Comparison of ENCODE assay signal across 20 cellular contexts in the genomic region with DNA sequence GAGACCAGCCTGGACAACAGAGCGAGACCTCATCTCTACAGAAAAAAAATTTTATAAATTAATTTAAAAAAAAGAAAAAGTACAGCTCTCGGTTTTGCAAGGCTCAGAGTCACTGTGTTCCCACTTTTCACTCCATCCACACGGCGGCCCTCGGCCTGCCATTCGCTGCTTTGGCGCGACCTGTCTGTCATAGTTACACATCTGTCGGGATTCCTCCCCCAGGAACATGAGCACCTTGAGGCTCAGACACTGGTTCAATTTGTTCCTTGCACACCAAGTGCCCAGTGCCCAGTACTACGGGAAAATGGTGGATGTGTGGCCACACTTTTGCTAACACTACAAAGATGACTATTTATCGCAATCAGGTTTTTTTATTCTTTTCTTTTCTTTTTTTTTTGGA. TPM values are rescaled to one million over a fixed set of nuclear protein-coding genes. Genes with fewer than 3 reads are reported as not detected.
DNase-seq lines count a peak whose midpoint lies in the region; ATAC-seq, FAIRE-seq and TF ChIP-seq lines count a peak whose summit lies in the region.
"Had no signal": no experiment of that assay in that cellular context is flagged by ENCODE, and none has a peak within 500 bp of the region (broad histone marks: within the 10 kb centered on the region; RNA-seq: fewer than 3 reads in every experiment).

No MANE protein-coding gene starts in this region.

- no peaks in the 10 kb centered on the region for H3K27me3 Mint-ChIP-seq in neural crest cell (ENCODE audit: low read depth)
- H3K27me3 Mint-ChIP-seq in stimulated activated naive B cell treated with anti-CD40 and anti-IgM and Interleukin-4, amounts not matched to agents 10 μg/mL and 1 μg/mL and 100 μg/mL, for 72 hours, result no peaks in the 10 kb centered on the region
- no peaks in the 10 kb centered on the region for H3K27me3 Mint-ChIP-seq in activated naive CD4-positive, alpha-beta T cell treated with anti-CD3 and anti-CD28 coated beads for 36 hours (ENCODE audit: low read depth)
- H3K27me3 Mint-ChIP-seq: CD4-positive, alpha-beta T cell had no signal

- no peaks in the 10 kb centered on the region for H3K9me3 ChIP-seq in RWPE2 (ENCODE audit: severe bottlenecking)

- H3K4me1 ChIP-seq in RWPE2 (ENCODE audit: insufficient read depth, poor library complexity, severe bottlenecking), result no peaks in the 10 kb centered on the region

- H3K4me3 ChIP-seq in RWPE2 (ENCODE audit: severe bottlenecking), result no peak overlapping the region
- H3K4me3 ChIP-seq: SK-N-MC had no signal

- DNase-seq in GM12891 (ENCODE audit: insufficient read length, low spot score) (no peak), RWPE2 (ENCODE audit: low spot score) (peak; percentile 74), neural crest cell (ENCODE audit: low read depth, low spot score) (no peak)
- DNase-seq in stimulated activated naive B cell treated with anti-CD40 and anti-IgM and Interleukin-4, amounts not matched to agents 10 μg/mL and 1 μg/mL and 100 μg/mL, for 72 hours, result no peak
- no peak for DNase-seq in activated CD4-positive, alpha-beta T cell treated with anti-CD3 and anti-CD28 coated beads, Interleukin-2, amount 50 U/mL, for 48 hours
- no peak for DNase-seq in activated naive CD4-positive, alpha-beta T cell treated with anti-CD3 and anti-CD28 coated beads for 36 hours
- DNase-seq: CD4-positive, alpha-beta T cell; COR-L47; DMS79; Karpas-422; MV-4-11; NCI-H1694; NCI-H2081; NCI-H2171 treated with DMSO at 0.1 percent for 48 hours; SHP77 had no signal

- peak overlapping the region; percentile 12 for H3K4me3 Mint-ChIP-seq in neural crest cell
- no peak overlapping the region for H3K4me3 Mint-ChIP-seq in stimulated activated naive B cell treated with anti-CD40 and anti-IgM and Interleukin-4, amounts not matched to agents 10 μg/mL and 1 μg/mL and 100 μg/mL, for 72 hours
- no peak overlapping the region for H3K4me3 Mint-ChIP-seq in activated naive CD4-positive, alpha-beta T cell treated with anti-CD3 and anti-CD28 coated beads for 36 hours
- H3K4me3 Mint-ChIP-seq: CD4-positive, alpha-beta T cell had no signal

- peaks cover 14% of the 10 kb centered on the region for H3K4me1 Mint-ChIP-seq in neural crest cell
- H3K4me1 Mint-ChIP-seq in stimulated activated naive B cell treated with anti-CD40 and anti-IgM and Interleukin-4, amounts not matched to agents 10 μg/mL and 1 μg/mL and 100 μg/mL, for 72 hours, result peaks cover 53 to 100% of the 10 kb centered on the region in 2 donors
- peaks cover 3% of the 10 kb centered on the region for H3K4me1 Mint-ChIP-seq in activated naive CD4-positive, alpha-beta T cell treated with anti-CD3 and anti-CD28 coated beads for 36 hours (ENCODE audit: low read depth)

- no peak overlapping the region for H3K27ac Mint-ChIP-seq in neural crest cell (ENCODE audit: unreplicated experiment)
- H3K27ac Mint-ChIP-seq in stimulated activated naive B cell treated with anti-CD40 and anti-IgM and Interleukin-4, amounts not matched to agents 10 μg/mL and 1 μg/mL and 100 μg/mL, for 72 hours, result peak overlapping the region; percentile 75
- H3K27ac Mint-ChIP-seq in activated naive CD4-positive, alpha-beta T cell treated with anti-CD3 and anti-CD28 coated beads for 36 hours, result no peak overlapping the region
- H3K27ac Mint-ChIP-seq: CD4-positive, alpha-beta T cell had no signal

- intact Hi-C loops in activated naive CD4-positive, alpha-beta T cell treated with anti-CD3 and anti-CD28 coated beads for 36 hours (cut with micrococcal nuclease), result no loop called here

- no peak overlapping the region for H3K27ac ChIP-seq in RWPE2 (ENCODE audit: poor library complexity, severe bottlenecking)
- H3K27ac ChIP-seq: SK-N-MC had no signal

- H3K27me3 ChIP-seq in RWPE2 (ENCODE audit: insufficient read depth, poor library complexity, severe bottlenecking), result no peaks in the 10 kb centered on the region

- FAIRE-seq in GM12891 (lab: Jason Lieb, UNC), result no peak
- FAIRE-seq: H1 had no signal

- H3K36me3 ChIP-seq in RWPE2 (ENCODE audit: low read depth), result peaks cover 96% of the 10 kb centered on the region

- H3K36me3 Mint-ChIP-seq in neural crest cell (ENCODE audit: low read depth), result peaks cover 8% of the 10 kb centered on the region
- H3K36me3 Mint-ChIP-seq in stimulated activated naive B cell treated with anti-CD40 and anti-IgM and Interleukin-4, amounts not matched to agents 10 μg/mL and 1 μg/mL and 100 μg/mL, for 72 hours, result peaks cover 80 to 94% of the 10 kb centered on the region in 2 donors
- H3K36me3 Mint-ChIP-seq in activated naive CD4-positive, alpha-beta T cell treated with anti-CD3 and anti-CD28 coated beads for 36 hours (ENCODE audit: low read depth), result peaks cover 29% of the 10 kb centered on the region

- ATAC-seq in RWPE2 (ENCODE audit: low read depth) (no peak), HG02798 (IDR thresholded peaks at IDR 0.05; ENCODE audit: poor library complexity, unreplicated experiment) (no peak)
- no peak for ATAC-seq in stimulated activated naive B cell treated with anti-CD40 and anti-IgM and Interleukin-4, amounts not matched to agents 10 μg/mL and 1 μg/mL and 100 μg/mL, for 72 hours (replicated peaks)
- ATAC-seq: HCT116 had no signal

- CTCF ChIA-PET in activated naive CD4-positive, alpha-beta T cell treated with anti-CD3 and anti-CD28 coated beads for 36 hours (lab: Charles Lee), result no interaction called here

- TF ChIP-seq POLR2A in GM12891 (IDR thresholded peaks at IDR 0.05; ENCODE audit: low read depth, low read length), result 0 out of 2 replicates have a peak, but pooled peaks have one; percentile 31

- H3K9me3 Mint-ChIP-seq in neural crest cell, result no peaks in the 10 kb centered on the region
- H3K9me3 Mint-ChIP-seq in stimulated activated naive B cell treated with anti-CD40 and anti-IgM and Interleukin-4, amounts not matched to agents 10 μg/mL and 1 μg/mL and 100 μg/mL, for 72 hours, result no peaks in the 10 kb centered on the region
- no peaks in the 10 kb centered on the region for H3K9me3 Mint-ChIP-seq in activated naive CD4-positive, alpha-beta T cell treated with anti-CD3 and anti-CD28 coated beads for 36 hours
- H3K9me3 Mint-ChIP-seq: CD4-positive, alpha-beta T cell had no signal

- TF ChIP-seq CTCF in RWPE2 (IDR thresholded peaks at IDR 0.05; ENCODE audit: poor library complexity, severe bottlenecking) (no peak), neural crest cell (conservative IDR thresholded peaks at IDR 0.05) (no peak)

TF ChIP-seq in GM12891, 5 proteins besides CTCF, POLR2A, EP300 and RAD21:
- TF ChIP-seq SPI1 (IDR thresholded peaks at IDR 0.05; ENCODE audit: low read depth, low read length) (no peak), POLR2AphosphoS5 (IDR thresholded peaks at IDR 0.05; ENCODE audit: low read depth, low read length) (peak; percentile 61), POU2F2 (IDR thresholded peaks at IDR 0.05; ENCODE audit: low read depth, low read length) (no peak), TAF1 (IDR thresholded peaks at IDR 0.05; ENCODE audit: low read depth, low read length) (no peak)

RNA-seq across cellular contexts. Expression of gene CTSZ, which starts 8.4 kb away (rescaled TPM):
- polyA plus RNA-seq in GM12891 (2012; ENCODE audit: low read depth, missing spikeins), result 190 TPM
- 22.7 and 23.6 TPM in 2 replicates for total RNA-seq in neural crest cell
- total RNA-seq in activated naive CD4-positive, alpha-beta T cell treated with anti-CD3 and anti-CD28 coated beads for 36 hours, result 10 to 100 TPM; 17.3 to 17.9 TPM

RNA-seq across cellular contexts. Expression of gene NELFCD, which starts 17.6 kb away (rescaled TPM):
- polyA plus RNA-seq in GM12891 (2012; ENCODE audit: low read depth, missing spikeins), result 62.4 TPM
- total RNA-seq in neural crest cell, result 117 and 130 TPM in 2 replicates
- total RNA-seq in activated naive CD4-positive, alpha-beta T cell treated with anti-CD3 and anti-CD28 coated beads for 36 hours, result 100 to 1,000 TPM; 102 to 103 TPM

RNA-seq across cellular contexts. Expression of gene TUBB1, which starts 20.6 kb away (rescaled TPM):
- polyA plus RNA-seq in GM12891 (2012; ENCODE audit: low read depth, missing spikeins), result 0.27 TPM
- total RNA-seq in neural crest cell, result not detected in 2 replicates
- total RNA-seq in activated naive CD4-positive, alpha-beta T cell treated with anti-CD3 and anti-CD28 coated beads for 36 hours, result not detected
- total RNA-seq: A673, H1 had no signal
- polyA plus RNA-seq: H1 had no signal

RNA-seq across cellular contexts. Expression of gene ATP5F1E, which starts 33.5 kb away (rescaled TPM):
- 146 TPM for polyA plus RNA-seq in GM12891 (2012; ENCODE audit: low read depth, missing spikeins)
- 66.0 and 74.9 TPM in 2 replicates for total RNA-seq in neural crest cell
- 10 to 100 TPM; 74.5 to 86.3 TPM for total RNA-seq in activated naive CD4-positive, alpha-beta T cell treated with anti-CD3 and anti-CD28 coated beads for 36 hours

RNA-seq across cellular contexts. Expression of gene PRELID3B, which starts 43.9 kb away (rescaled TPM):
- polyA plus RNA-seq in GM12891 (2012; ENCODE audit: low read depth, missing spikeins), result 63.8 TPM
- total RNA-seq in neural crest cell, result 45.3 and 53.6 TPM in 2 replicates
- total RNA-seq in activated naive CD4-positive, alpha-beta T cell treated with anti-CD3 and anti-CD28 coated beads for 36 hours, result 100 to 1,000 TPM; 170 to 180 TPM
